In the genomic region with DNA sequence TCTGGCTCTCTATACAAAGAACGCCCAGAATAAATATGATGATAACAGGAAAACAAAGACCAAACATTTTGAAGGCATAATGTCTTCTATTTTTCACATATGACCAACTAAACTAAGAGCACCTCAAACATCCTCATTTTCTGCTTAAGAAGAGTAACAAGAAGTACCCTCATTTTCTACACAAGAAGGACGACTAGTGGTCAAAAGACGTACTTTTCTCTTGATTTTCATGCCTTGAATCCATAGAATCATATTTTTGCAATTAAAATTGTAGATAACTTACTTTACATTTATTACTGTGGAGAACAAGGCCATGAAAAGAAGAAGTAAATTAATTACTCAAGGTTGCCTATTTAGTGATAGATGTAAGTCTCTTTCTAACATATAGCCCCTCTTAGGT, we compare ENCODE assay signal across 9 cellular contexts.
DNase-seq lines count a peak whose midpoint lies in the region; ATAC-seq, FAIRE-seq and TF ChIP-seq lines count a peak whose summit lies in the region.
"Had no signal": no experiment of that assay in that cellular context is flagged by ENCODE, and none has a peak within 500 bp of the region (broad histone marks: within the 10 kb centered on the region; RNA-seq: fewer than 3 reads in every experiment).

No MANE protein-coding gene starts in this region.

- POLR2A ChIA-PET in CD4-positive, alpha-beta T cell (lab: Charles Lee) = no interaction called here

- CTCF ChIA-PET in CD4-positive, alpha-beta T cell (lab: Charles Lee) = no interaction called here

- H3K36me3 Mint-ChIP-seq in stimulated activated memory B cell treated with anti-CD40 and anti-IgM and Interleukin-4, amounts not matched to agents 10 μg/mL and 1 μg/mL and 100 μg/mL, for 72 hours = no peaks in the 10 kb centered on the region
- H3K36me3 Mint-ChIP-seq in CD4-positive, alpha-beta T cell (ENCODE audit: low read depth) = no peaks in the 10 kb centered on the region

- no peak overlapping the region for H3K4me3 Mint-ChIP-seq in stimulated activated memory B cell treated with anti-CD40 and anti-IgM and Interleukin-4, amounts not matched to agents 10 μg/mL and 1 μg/mL and 100 μg/mL, for 72 hours
- no peak overlapping the region for H3K4me3 Mint-ChIP-seq in CD4-positive, alpha-beta T cell

- peaks cover 10% of the 10 kb centered on the region for H3K27me3 Mint-ChIP-seq in stimulated activated memory B cell treated with anti-CD40 and anti-IgM and Interleukin-4, amounts not matched to agents 10 μg/mL and 1 μg/mL and 100 μg/mL, for 72 hours
- H3K27me3 Mint-ChIP-seq in CD4-positive, alpha-beta T cell = peaks cover 38% of the 10 kb centered on the region

- peak; percentile 44 for ATAC-seq in HG02938 (IDR thresholded peaks at IDR 0.05; ENCODE audit: unreplicated experiment)
- ATAC-seq in stimulated activated memory B cell treated with anti-CD40 and anti-IgM and Interleukin-4, amounts not matched to agents 10 μg/mL and 1 μg/mL and 100 μg/mL, for 72 hours = no peak
- no peak for ATAC-seq in CD4-positive, alpha-beta T cell (ENCODE audit: poor library complexity)

- H3K4me1 Mint-ChIP-seq in stimulated activated memory B cell treated with anti-CD40 and anti-IgM and Interleukin-4, amounts not matched to agents 10 μg/mL and 1 μg/mL and 100 μg/mL, for 72 hours = no peaks in the 10 kb centered on the region
- H3K4me1 Mint-ChIP-seq in CD4-positive, alpha-beta T cell (ENCODE audit: low read depth) = no peaks in the 10 kb centered on the region

- H3K9me3 Mint-ChIP-seq in stimulated activated memory B cell treated with anti-CD40 and anti-IgM and Interleukin-4, amounts not matched to agents 10 μg/mL and 1 μg/mL and 100 μg/mL, for 72 hours = no peaks in the 10 kb centered on the region
- H3K9me3 Mint-ChIP-seq in CD4-positive, alpha-beta T cell = no peaks in the 10 kb centered on the region

- no peak for TF ChIP-seq CTCF in bronchial epithelial cell (IDR thresholded peaks at IDR 0.05; ENCODE audit: insufficient read depth, low read length, severe bottlenecking)
- no peak for TF ChIP-seq CTCF in CD4-positive, alpha-beta T cell (IDR thresholded peaks at IDR 0.05)

- no peaks in the 10 kb centered on the region for H3K9me3 ChIP-seq in CD4-positive, alpha-beta T cell (ENCODE audit: control insufficient read depth, low read length)
- H3K9me3 ChIP-seq: neutrophil had no signal

- intact Hi-C loops in CD4-positive, alpha-beta T cell (cut with DNase I, micrococcal nuclease) = no loop called here

- FAIRE-seq in bronchial epithelial cell (lab: Jason Lieb, UNC) = no peak

- H3K27ac ChIP-seq in CD4-positive, alpha-beta T cell (ENCODE audit: low read depth, low read length) = no peak overlapping the region
- H3K27ac ChIP-seq: neutrophil had no signal

- no peaks in the 10 kb centered on the region for H3K36me3 ChIP-seq in bronchial epithelial cell (ENCODE audit: control insufficient read depth, insufficient read depth, low read length)
- H3K36me3 ChIP-seq: neutrophil had no signal

- no peak overlapping the region for H3K4me3 ChIP-seq in bronchial epithelial cell (ENCODE audit: low read depth, low read length)

- DNase-seq in DMS153 (lab: John Stamatoyannopoulos, UW) (peak; percentile 25), NCI-H446 (lab: John Stamatoyannopoulos, UW) (peak; percentile 27 to 41), bronchial epithelial cell (ENCODE audit: low read depth) (peak; percentile 76), medulla oblongata (ENCODE audit: extremely low spot score) (peak; percentile 64)
- DNase-seq in activated CD4-positive, alpha-beta T cell treated with anti-CD3 and anti-CD28 coated beads, Interleukin-2, amount 50 U/mL, for 48 hours = no peak
- DNase-seq in CD4-positive, alpha-beta T cell = no peak

- H3K27ac Mint-ChIP-seq in stimulated activated memory B cell treated with anti-CD40 and anti-IgM and Interleukin-4, amounts not matched to agents 10 μg/mL and 1 μg/mL and 100 μg/mL, for 72 hours = no peak overlapping the region
- H3K27ac Mint-ChIP-seq in CD4-positive, alpha-beta T cell = no peak overlapping the region

- no peaks in the 10 kb centered on the region for H3K27me3 ChIP-seq in bronchial epithelial cell (ENCODE audit: control insufficient read depth, insufficient read depth, low read length)
- H3K27me3 ChIP-seq in CD4-positive, alpha-beta T cell (ENCODE audit: control insufficient read depth, insufficient read depth, low read length) = no peaks in the 10 kb centered on the region
- H3K27me3 ChIP-seq: neutrophil had no signal

Comparison
In these comparisons a context has a peak if more than half of its experiments do, and no peak if none do; other contexts are left out.
1. DNase-seq: peak in DMS153 (single experiment), NCI-H446 (2 of 2), bronchial epithelial cell (single experiment) and medulla oblongata (single experiment); none in activated CD4-positive, alpha-beta T cell treated with anti-CD3 and anti-CD28 coated beads, Interleukin-2, amount 50 U/mL, for 48 hours (0 of 2) and CD4-positive, alpha-beta T cell (0 of 10).